ENCODE assay signal across 2 cellular contexts in genomic region chr5:145798503-145798902, GRCh38. TPM values are rescaled to one million over a fixed set of nuclear protein-coding genes. Genes with fewer than 3 reads are reported as not detected.
DNase-seq lines count a peak whose midpoint lies in the region; ATAC-seq, FAIRE-seq and TF ChIP-seq lines count a peak whose summit lies in the region.
"Not testable (repeated sequence)": the region's sequence is repeated elsewhere in the genome, so short reads cannot be mapped to it uniquely, and the experiment has no call there.

No MANE protein-coding gene starts in this region.

- not testable (repeated sequence) for H3K4me2 ChIP-seq in K562 (ENCODE audit: insufficient read depth, low read length)

- H3K4me1 ChIP-seq in HEK293 (ENCODE audit: control insufficient read depth, insufficient read depth, low read length); K562 (replicated peaks in 1 of 2; ENCODE audit: control insufficient read depth in 2 of 2, insufficient read depth in 2 of 2, low read length in 2 of 2): not testable (repeated sequence)

- not testable (repeated sequence) for ATAC-seq in K562

- not testable (repeated sequence) for H3K36me3 ChIP-seq in HEK293 (ENCODE audit: control insufficient read depth in 2 of 2, insufficient read depth in 1 of 2, low read length in 2 of 2); K562 (ENCODE audit: control insufficient read depth, insufficient read depth, low read length)

- in situ Hi-C loops in K562 (cut with MboI), result not testable (repeated sequence)

- H3K27me3 ChIP-seq in K562 (ENCODE audit: control insufficient read depth in 2 of 2, insufficient read depth in 2 of 2, low read length in 2 of 2), result not testable (repeated sequence)

- TF ChIP-seq EP300 in K562 (IDR thresholded peaks at IDR 0.05; ENCODE audit: low read length), result not testable (repeated sequence)

- CTCF ChIA-PET in HEK293 (lab: Yijun Ruan, JAX), result not testable (repeated sequence)
- CTCF ChIA-PET in K562 (lab: Yijun Ruan, JAX; ENCODE audit: low intra/inter-chr PET ratio), result interaction anchor here (0.7 kb wide), 1 partner anchor 339 kb away, joined by 3 read pairs; no protein-coding TSS in a partner anchor

- POLR2A ChIA-PET in HEK293 (lab: Yijun Ruan, JAX); K562 (lab: Yijun Ruan, JAX): not testable (repeated sequence)

- FAIRE-seq in K562 (lab: Jason Lieb, UNC), result not testable (repeated sequence)

- H3K79me2 ChIP-seq in K562 (ENCODE audit: control insufficient read depth, insufficient read depth, low read length), result not testable (repeated sequence)

- intact Hi-C loops in K562 (cut with micrococcal nuclease), result not testable (repeated sequence)

- not testable (repeated sequence) for H4K20me1 ChIP-seq in K562 (replicated peaks; ENCODE audit: control insufficient read depth, insufficient read depth, low read length)

- not testable (repeated sequence) for TF ChIP-seq CTCF in HEK293 (tag by site-specific recombination; IDR thresholded peaks at IDR 0.05); K562 (IDR thresholded peaks at IDR 0.05 in 2 of 3, conservative IDR thresholded peaks at IDR 0.05 in 1 of 3; ENCODE audit: insufficient read depth in 2 of 3, low read depth in 1 of 3, low read length in 3 of 3)

- not testable (repeated sequence) for DNase-seq in K562 (ENCODE audit: extremely low read depth in 1 of 4, low spot score in 3 of 4)

- H2AFZ ChIP-seq in K562 (ENCODE audit: low read depth, low read length), result not testable (repeated sequence)

- not testable (repeated sequence) for H3K4me3 ChIP-seq in HEK293 (ENCODE audit: low read depth, low read length); K562

- H3K9me1 ChIP-seq in K562 (ENCODE audit: control insufficient read depth, insufficient read depth, low read length), result not testable (repeated sequence)

- not testable (repeated sequence) for H3K9me3 ChIP-seq in HEK293 (ENCODE audit: control insufficient read depth, insufficient read depth, low read depth, low read length); K562 (replicated peaks; ENCODE audit: control insufficient read depth, insufficient read depth, low read depth, low read length)

- not testable (repeated sequence) for H3K9ac ChIP-seq in K562 (ENCODE audit: insufficient read depth in 1 of 2, low read depth in 2 of 2, low read length in 2 of 2)

- BruUV-seq in K562 (replicated peaks; lab: Mats Ljungman, UMichigan), result not testable (repeated sequence)

- not testable (repeated sequence) for TF ChIP-seq POLR2A in K562 (conservative IDR thresholded peaks at IDR 0.05)

- not testable (repeated sequence) for H3K27ac ChIP-seq in HEK293 (ENCODE audit: extremely low read depth, low read depth, low read length); K562 (ENCODE audit: extremely low read depth, low read depth, low read length)

- not testable (repeated sequence) for TF ChIP-seq RAD21 in K562 (CRISPR knock-in tag; conservative IDR thresholded peaks at IDR 0.05 in 1 of 2, IDR thresholded peaks at IDR 0.05 in 1 of 2)

TF ChIP-seq in HEK293, 187 proteins besides CTCF, POLR2A, EP300 and RAD21:
- peak; percentile 57; the same call in 1 of the 2 replicates for TF ChIP-seq ZNF146 (tag by site-specific recombination; IDR thresholded peaks at IDR 0.05)

TF ChIP-seq in K562, 482 proteins besides CTCF, POLR2A, EP300 and RAD21:
- peak; percentile 71 for TF ChIP-seq ZNF146 (CRISPR knock-in tag; IDR thresholded peaks at IDR 0.05; ENCODE audit: unreplicated experiment)

RNA-seq across cellular contexts. Expression of gene PRELID2, which starts 36.6 kb away (rescaled TPM):
- total RNA-seq in K562 (2011; cell fraction: chromatin; rRNA removed; ENCODE audit: low replicate concordance), result 98.0 and 157 TPM in 2 replicates
- 44.4 and 52.9 TPM in 2 replicates for total RNA-seq in K562 (2011; cell fraction: nucleolus; rRNA removed)
- 98.7 and 150 TPM in 2 replicates for total RNA-seq in K562 (2011; cell fraction: nucleoplasm; rRNA removed)
- 42.7 and 68.2 TPM in 2 replicates for total RNA-seq in K562 (2014; rRNA removed)
- total RNA-seq in K562 (2014; rRNA removed; fragmentation: Illumina TruSeq; extraction: Trizol), result 34.1 and 36.8 TPM in 2 replicates
- 27.3 and 30.1 TPM in 2 replicates for total RNA-seq in K562 (2015; rRNA removed; fragmentation: Illumina TruSeq; extraction: Trizol)
- total RNA-seq in K562 (2021), result 20.1 and 23.7 TPM in 2 replicates
- 23.0 and 28.8 TPM in 2 replicates for polyA plus RNA-seq in K562 (2011; rRNA removed)
- 4.8 and 12.2 TPM in 2 replicates for polyA plus RNA-seq in K562 (2011; cell fraction: cytosol; rRNA removed)
- 24.7 and 26.4 TPM in 2 replicates for polyA plus RNA-seq in K562 (2011; cell fraction: nucleus; rRNA removed)
- 13.1 and 14.4 TPM in 2 replicates for polyA plus RNA-seq in K562 (2012)
- polyA plus RNA-seq in K562 (2014; fragmentation: Illumina TruSeq; extraction: Trizol), result 21.5 and 23.9 TPM in 2 replicates
- polyA plus RNA-seq in K562 (2014; fragmentation: Nextera tagmentation; extraction: Ambion mirVana), result 1 to 10 TPM; 6.4 to 7.8 TPM
- polyA plus RNA-seq in K562 (2014; rRNA removed), result 34.7 and 35.0 TPM in 2 replicates
- 56.7 and 88.0 TPM in 2 replicates for polyA minus RNA-seq in K562 (2011; rRNA and poly(A)+ RNA removed)
- polyA minus RNA-seq in K562 (2011; cell fraction: cytosol; rRNA and poly(A)+ RNA removed), result 18.0 and 22.5 TPM in 2 replicates
- 77.7 and 125 TPM in 2 replicates for polyA minus RNA-seq in K562 (2011; cell fraction: nucleus; rRNA and poly(A)+ RNA removed)
